In genomic region chr2:200054681-200055468, GRCh38 we compare ENCODE assay signal across 19 cellular contexts.
DNase-seq lines count a peak whose midpoint lies in the region; ATAC-seq and TF ChIP-seq lines count a peak whose summit lies in the region.
"Had no signal": no experiment of that assay in that cellular context is flagged by ENCODE, and none has a peak within 500 bp of the region (broad histone marks: within the 10 kb centered on the region; RNA-seq: fewer than 3 reads in every experiment).

No MANE protein-coding gene starts in this region.

- H3K36me3 ChIP-seq in PC-3 (ENCODE audit: low read depth, low read length): no peaks in the 10 kb centered on the region
- H3K36me3 ChIP-seq: HAP-1, right lobe of liver, thoracic aorta had no signal

- H3K4me2 ChIP-seq in PC-3 (ENCODE audit: low read length): no peak overlapping the region

- no peak overlapping the region for H2AFZ ChIP-seq in PC-3 (ENCODE audit: low read length)

- no peak overlapping the region for H3K4me3 Mint-ChIP-seq in stimulated activated effector memory CD8-positive, alpha-beta T cell treated with anti-CD3 and anti-CD28 coated beads, Interleukin-12 subunit alpha, Interleukin-12 subunit beta, amount 100 ng/mL, for 72 hours

- H3K27ac Mint-ChIP-seq in stimulated activated effector memory CD8-positive, alpha-beta T cell treated with anti-CD3 and anti-CD28 coated beads, Interleukin-12 subunit alpha, Interleukin-12 subunit beta, amount 100 ng/mL, for 72 hours: no peak overlapping the region

- no peak overlapping the region for H3K4me3 ChIP-seq in PC-3 (ENCODE audit: low read length)
- H3K4me3 ChIP-seq: HAP-1, right lobe of liver, thoracic aorta had no signal

- H3K9me2 ChIP-seq in PC-3 (replicated peaks; ENCODE audit: low read length): no peaks in the 10 kb centered on the region

- H3K4me1 ChIP-seq in PC-3 (ENCODE audit: insufficient read depth, low read length) (no peaks in the 10 kb centered on the region), foreskin keratinocyte (no peaks in the 10 kb centered on the region)
- H3K4me1 ChIP-seq: HAP-1 had no signal

- H3K9me3 Mint-ChIP-seq in stimulated activated effector memory CD8-positive, alpha-beta T cell treated with anti-CD3 and anti-CD28 coated beads, Interleukin-12 subunit alpha, Interleukin-12 subunit beta, amount 100 ng/mL, for 72 hours: peaks cover 3% of the 10 kb centered on the region

- intact Hi-C loops in PC-3 (cut with micrococcal nuclease): no loop called here

- peak; percentile 25; the same call in 1 of the 2 replicates for TF ChIP-seq CTCF in PC-3 (conservative IDR thresholded peaks at IDR 0.05; ENCODE audit: low read depth, low read length)
- no peak for TF ChIP-seq CTCF in foreskin keratinocyte (conservative IDR thresholded peaks at IDR 0.05)

- ATAC-seq in PC-3 (no peak; the same call in 1 of the 2 replicates), foreskin keratinocyte (peak; percentile 14), HG02870 (IDR thresholded peaks at IDR 0.05; ENCODE audit: unreplicated experiment) (no peak), GM21526 (IDR thresholded peaks at IDR 0.05; ENCODE audit: low FRiP score, unreplicated experiment) (no peak)
- peak; percentile 19 for ATAC-seq in stimulated activated effector memory CD8-positive, alpha-beta T cell treated with anti-CD3 and anti-CD28 coated beads, Interleukin-12 subunit alpha, Interleukin-12 subunit beta, amount 100 ng/mL, for 72 hours

- no peaks in the 10 kb centered on the region for H3K79me2 ChIP-seq in PC-3 (ENCODE audit: low read length)

- CTCF ChIA-PET in PC-3 (lab: Charles Lee): no interaction called here

- BruUV-seq in PC-3 (replicated peaks; lab: Mats Ljungman, UMichigan): no TSS peak

- H3K27me3 ChIP-seq in PC-3 (ENCODE audit: low read length) (no peaks in the 10 kb centered on the region), foreskin keratinocyte (peaks cover 19% of the 10 kb centered on the region)
- H3K27me3 ChIP-seq: right lobe of liver had no signal

- no peaks in the 10 kb centered on the region for H3F3A ChIP-seq in PC-3 (ENCODE audit: low read length, unreplicated experiment)

- no peaks in the 10 kb centered on the region for H3K9me3 ChIP-seq in PC-3 (ENCODE audit: low read length)
- H3K9me3 ChIP-seq: HAP-1, right lobe of liver had no signal

- POLR2A ChIA-PET in PC-3 (lab: Charles Lee; ENCODE audit: unreplicated experiment): no interaction called here

- H3K36me3 Mint-ChIP-seq in stimulated activated effector memory CD8-positive, alpha-beta T cell treated with anti-CD3 and anti-CD28 coated beads, Interleukin-12 subunit alpha, Interleukin-12 subunit beta, amount 100 ng/mL, for 72 hours: no peaks in the 10 kb centered on the region

- DNase-seq in NCI-H82 (lab: John Stamatoyannopoulos, UW): peak; percentile 7
- DNase-seq in NCI-H82 treated with DMSO at 0.1 percent for 48 hours (lab: John Stamatoyannopoulos, UW; ENCODE audit: unreplicated experiment): no peak
- no peak for DNase-seq in PC-3
- no peak for DNase-seq in foreskin keratinocyte
- no peak for DNase-seq in stimulated activated effector memory CD8-positive, alpha-beta T cell treated with anti-CD3 and anti-CD28 coated beads, Interleukin-12 subunit alpha, Interleukin-12 subunit beta, amount 100 ng/mL, for 72 hours (ENCODE audit: low spot score in 2 of 2)
- DNase-seq in DMS79 treated with DMSO at 0.1 percent for 48 hours (lab: John Stamatoyannopoulos, UW): no peak
- DNase-seq: activated CD4-positive, alpha-beta T cell treated with anti-CD3 and anti-CD28 coated beads for 1 hour; activated CD8-positive, alpha-beta memory T cell treated with anti-CD3 and anti-CD28 coated beads, Interleukin-2, amount 50 U/mL, for 4 hours; activated naive CD4-positive, alpha-beta T cell treated with Interleukin-2 at 50 U/mL for 16 hours; mesenchymal stem cell; NCI-H1417 treated with DMSO at 0.1 percent for 48 hours; NCI-H69; right lobe of liver; stimulated activated CD4-positive, alpha-beta T cell treated with anti-CD3 and anti-CD28 coated beads, Interleukin-2, amount 100 ng/mL, for 24 hours; stimulated activated CD8-positive, alpha-beta memory T cell treated with anti-CD3 and anti-CD28 coated beads, Interleukin-4, amount 100 ng/mL, for 48 hours had no signal

- H4K20me1 ChIP-seq in PC-3 (ENCODE audit: low read length): no peaks in the 10 kb centered on the region

- no peak overlapping the region for H3K9ac ChIP-seq in PC-3 (ENCODE audit: low read length)

- peaks cover 4% of the 10 kb centered on the region for H3K4me1 Mint-ChIP-seq in stimulated activated effector memory CD8-positive, alpha-beta T cell treated with anti-CD3 and anti-CD28 coated beads, Interleukin-12 subunit alpha, Interleukin-12 subunit beta, amount 100 ng/mL, for 72 hours

- no peak overlapping the region for H3K27ac ChIP-seq in PC-3 (ENCODE audit: low read length)
- H3K27ac ChIP-seq in foreskin keratinocyte: no peak overlapping the region
- H3K27ac ChIP-seq: right lobe of liver, thoracic aorta had no signal

Comparison
In these comparisons a context has a peak if more than half of its experiments do, and no peak if none do; other contexts are left out.
1. ATAC-seq: peak in foreskin keratinocyte (single experiment) and stimulated activated effector memory CD8-positive, alpha-beta T cell treated with anti-CD3 and anti-CD28 coated beads, Interleukin-12 subunit alpha, Interleukin-12 subunit beta, amount 100 ng/mL, for 72 hours (single experiment); none in PC-3 (single experiment), HG02870 (single experiment) and GM21526 (single experiment).